ENCODE assay signal across 32 cellular contexts in the genomic region with DNA sequence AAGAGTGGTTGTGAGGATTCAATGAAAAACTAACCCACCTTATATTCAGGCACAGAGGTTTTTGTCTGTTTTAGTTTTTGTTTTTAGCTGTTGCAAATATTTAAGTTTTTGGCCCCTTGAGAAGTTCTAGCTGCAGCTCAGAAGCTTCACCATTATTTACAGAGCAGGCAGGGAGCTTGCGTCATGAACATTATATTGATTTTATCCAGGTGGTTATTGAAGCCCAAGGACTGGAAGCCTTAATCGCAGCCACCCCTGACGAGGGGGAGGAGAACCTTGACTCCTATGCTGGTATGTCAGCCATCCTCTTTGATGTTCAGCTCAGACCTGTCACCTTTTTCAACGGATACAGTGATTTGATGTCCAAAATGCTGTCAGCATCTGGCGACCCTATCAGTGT. TPM values are rescaled to one million over a fixed set of nuclear protein-coding genes. Genes with fewer than 3 reads are reported as not detected.
DNase-seq lines count a peak whose midpoint lies in the region; ATAC-seq, FAIRE-seq and TF ChIP-seq lines count a peak whose summit lies in the region.
"Had no signal": no experiment of that assay in that cellular context is flagged by ENCODE, and none has a peak within 500 bp of the region (broad histone marks: within the 10 kb centered on the region; RNA-seq: fewer than 3 reads in every experiment).

No MANE protein-coding gene starts in this region.

- H3K27me3 ChIP-seq in pancreas = no peaks in the 10 kb centered on the region
- H3K27me3 ChIP-seq: BLaER1 had no signal

- intact Hi-C loops in pancreas (cut with DNase I) = no loop called here

- CTCF ChIA-PET in RWPE1 (lab: Yijun Ruan, JAX) = interaction anchor here (0.5 kb wide), 1 partner anchor 209 kb away, joined by 3 read pairs; no protein-coding TSS in a partner anchor

- ATAC-seq in left lobe of liver (peak; percentile 19), pancreas (peak in 3 of 4 donors; percentile 80 to 95 (median 92))
- ATAC-seq: GM12878 had no signal

- no peak overlapping the region for H3K4me3 ChIP-seq in pancreas
- H3K4me3 ChIP-seq: BLaER1, GM12878 had no signal

- H3K4me1 ChIP-seq in pancreas = peaks cover 0 to 4% (median 0%) of the 10 kb centered on the region in 3 donors
- H3K4me1 ChIP-seq: BE2C, BLaER1 had no signal

- TF ChIP-seq CTCF in pancreas (IDR thresholded peaks at IDR 0.05) = no peak
- TF ChIP-seq CTCF in RWPE1 (conservative IDR thresholded peaks at IDR 0.05; ENCODE audit: low read depth) = no peak

- no peaks in the 10 kb centered on the region for H3K9me3 ChIP-seq in pancreas
- H3K9me3 ChIP-seq: BE2C, BLaER1 had no signal

- FAIRE-seq in pancreas (lab: Jason Lieb, UNC) = no peak
- FAIRE-seq: A204.1, GM12878, GM12892, GM18507 had no signal

- POLR2A ChIA-PET in RWPE1 (lab: Yijun Ruan, JAX; ENCODE audit: low non-redundant PET) = no interaction called here

- DNase-seq in NCI-H146 (lab: John Stamatoyannopoulos, UW) (peak; percentile 52), NCI-H146 treated with DMSO at 0.1 percent for 48 hours (lab: John Stamatoyannopoulos, UW; ENCODE audit: unreplicated experiment) (peak; percentile 9), left lobe of liver (ENCODE audit: low spot score) (no peak), pancreas (peak in 3 of 6 donors; percentile 12 to 31 (median 28)), RWPE1 (ENCODE audit: low spot score) (no peak), NCI-H510A (lab: John Stamatoyannopoulos, UW) (no peak), NCI-H1105 (lab: John Stamatoyannopoulos, UW) (no peak), SIG-M5 treated with dmso at 0.1 percent for 504 hours (lab: John Stamatoyannopoulos, UW; ENCODE audit: unreplicated experiment) (no peak)
- DNase-seq: 8988T; ACHN; BE2C; C1 segment of cervical spinal cord; CD4-positive, alpha-beta memory T cell; CD4-positive, CD25-positive, alpha-beta regulatory T cell; CD8-positive, alpha-beta memory T cell; COR-L47; DMS 273 treated with DMSO at 0.1 percent for 48 hours; DMS153; DMS53; DMS79; DND-41; EL; GDM1 had no signal

- 10 to 16% methylated on average over 5 of the region's 5 CpGs for WGBS in pancreas, 2 donors

- H3K27ac ChIP-seq in pancreas (no peak overlapping the region), RWPE1 (no peak overlapping the region)
- H3K27ac ChIP-seq: BLaER1 had no signal

- no peaks in the 10 kb centered on the region for H3K36me3 ChIP-seq in pancreas
- H3K36me3 ChIP-seq: BE2C, BLaER1 had no signal

RNA-seq across cellular contexts. Expression of gene MTTP, which starts 38.1 kb away (rescaled TPM):
- 103 TPM for total RNA-seq in left lobe of liver
- under 1 TPM in 2 of 6 donors, not detected in 4; 0.04 to 0.28 TPM for total RNA-seq in pancreas
- polyA plus RNA-seq in pancreas = under 1 TPM in 1 of 2 donors, not detected in 1; 0.05 TPM
- total RNA-seq: A673; CD4-positive, CD25-positive, alpha-beta regulatory T cell; CD8-positive, alpha-beta memory T cell; G401 had no signal
- polyA plus RNA-seq: CD14-positive monocyte; CD4-positive, alpha-beta memory T cell; CD4-positive, CD25-positive, alpha-beta regulatory T cell; CD8-positive, alpha-beta memory T cell had no signal

RNA-seq across cellular contexts. Expression of gene C4orf54, which starts 44.9 kb away (rescaled TPM):
- total RNA-seq in left lobe of liver (not detected), pancreas (under 1 TPM in 1 of 6 donors, not detected in 5; 0.03 TPM)
- polyA plus RNA-seq in pancreas = under 1 TPM; under 0.01 TPM
- total RNA-seq: A673; CD4-positive, alpha-beta memory T cell; CD4-positive, CD25-positive, alpha-beta regulatory T cell; CD8-positive, alpha-beta memory T cell; G401; GM12878 had no signal
- polyA plus RNA-seq: AG04450; CD14-positive monocyte; CD4-positive, alpha-beta memory T cell; CD4-positive, CD25-positive, alpha-beta regulatory T cell; CD8-positive, alpha-beta memory T cell had no signal

RNA-seq across cellular contexts. Expression of gene TRMT10A, which starts 48.9 kb away (rescaled TPM):
- total RNA-seq in left lobe of liver (4.6 TPM), pancreas (1 to 10 TPM; 2.4 to 4.8 (median 3.3) TPM)
- polyA plus RNA-seq in pancreas = 1 to 10 TPM; 2.3 to 3.9 TPM

Comparison
In these comparisons a context has a peak if more than half of its experiments do, and no peak if none do; other contexts are left out.
1. DNase-seq: peak in NCI-H146 (single experiment) and NCI-H146 treated with DMSO at 0.1 percent for 48 hours (single experiment); none in left lobe of liver (single experiment), RWPE1 (single experiment), NCI-H510A (single experiment), NCI-H1105 (single experiment) and SIG-M5 treated with dmso at 0.1 percent for 504 hours (single experiment).
2. RNA of gene MTTP, which starts 38.1 kb away (total RNA-seq): 103 TPM in left lobe of liver (single experiment); 0.04 to 0.28 TPM in pancreas; every median in the first group is over 10 times any median in the second.